In the genomic region with DNA sequence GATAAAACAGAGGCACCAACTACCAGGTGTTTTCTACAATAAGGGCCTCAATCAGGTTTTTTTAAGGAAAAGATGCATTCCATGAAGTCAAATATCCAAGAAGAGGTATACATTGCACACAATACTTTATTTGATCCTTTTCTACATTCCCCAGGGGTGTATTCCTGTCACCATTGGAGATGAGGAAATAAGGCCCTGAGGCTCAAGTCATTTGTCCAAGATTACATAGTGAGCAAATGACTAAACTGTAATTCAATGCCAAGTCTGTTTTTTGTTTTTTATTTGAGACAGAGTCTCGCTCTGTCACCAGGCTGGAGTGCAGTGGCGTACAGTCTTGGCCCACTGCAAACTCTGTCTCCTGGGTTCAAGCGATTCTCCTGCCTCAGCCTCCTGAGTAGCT, we compare ENCODE assay signal across 22 cellular contexts.
"Had no signal": no experiment of that assay in that cellular context is flagged by ENCODE, and none has a peak within 500 bp of the region (broad histone marks: within the 10 kb centered on the region; RNA-seq: fewer than 3 reads in every experiment).

No MANE protein-coding gene starts in this region.

- H3K27ac ChIP-seq: esophagus muscularis mucosa, heart left ventricle, ovary, spleen, stomach, testis, upper lobe of right lung had no signal

- DNase-seq: activated CD4-positive, alpha-beta memory T cell treated with anti-CD3 and anti-CD28 coated beads, Interleukin-2, amount 10 ng/mL, durations not matched to agents 7 days and 5 days; activated CD4-positive, alpha-beta T cell treated with anti-CD3 and anti-CD28 coated beads for 36 hours; activated effector memory CD4-positive, alpha-beta T cell treated with anti-CD3 and anti-CD28 coated beads, Interleukin-2, amount 50 U/mL, for 16 hours; activated T-cell treated with anti-CD3 and anti-CD28 coated beads, Interleukin-2, amount 50 U/mL, for 48 hours; caudate nucleus; heart left ventricle; immature natural killer cell; left cardiac atrium; midbrain; ovary; spleen; stomach; testis; upper lobe of right lung had no signal

- ATAC-seq: activated CD4-positive, alpha-beta T cell treated with anti-CD3 and anti-CD28 coated beads for 36 hours; heart left ventricle; left cardiac atrium; sciatic nerve; upper lobe of right lung had no signal

- H3K36me3 Mint-ChIP-seq: activated naive CD4-positive, alpha-beta T cell treated with anti-CD3 and anti-CD28 coated beads, Interleukin-2, amount 50 U/mL, for 24 hours; immature natural killer cell had no signal

- H3K36me3 ChIP-seq: esophagus muscularis mucosa, heart left ventricle, ovary, spleen, stomach, upper lobe of right lung had no signal

- H3K4me3 ChIP-seq: esophagus muscularis mucosa, heart left ventricle, lung, ovary, spleen, stomach, testis, upper lobe of right lung had no signal

- H3K4me1 ChIP-seq: esophagus muscularis mucosa, heart left ventricle, spleen, stomach, testis, upper lobe of right lung had no signal

- H3K27me3 Mint-ChIP-seq: activated naive CD4-positive, alpha-beta T cell treated with anti-CD3 and anti-CD28 coated beads, Interleukin-2, amount 50 U/mL, for 24 hours had no signal

- H3K9me3 ChIP-seq: ovary, testis, upper lobe of right lung had no signal

- H3K9me3 Mint-ChIP-seq: activated CD4-positive, alpha-beta memory T cell treated with anti-CD3 and anti-CD28 coated beads, Interleukin-2, amount 10 ng/mL, durations not matched to agents 7 days and 5 days; activated naive CD4-positive, alpha-beta T cell treated with anti-CD3 and anti-CD28 coated beads, Interleukin-2, amount 50 U/mL, for 24 hours; neural crest cell; T-helper 1 cell treated with Interleukin-12 subunit alpha and Interleukin-12 subunit beta and Interleukin-4 antibody, amounts not matched to agents 30 μg/mL and 1 μg/mL, for 36 hours had no signal

- H3K4me3 Mint-ChIP-seq: activated CD4-positive, alpha-beta memory T cell treated with anti-CD3 and anti-CD28 coated beads, Interleukin-2, amount 10 ng/mL, durations not matched to agents 7 days and 5 days; activated CD4-positive, alpha-beta T cell treated with anti-CD3 and anti-CD28 coated beads for 36 hours; activated naive CD4-positive, alpha-beta T cell treated with anti-CD3 and anti-CD28 coated beads, Interleukin-2, amount 50 U/mL, for 24 hours; immature natural killer cell; neural crest cell; T-helper 1 cell treated with Interleukin-12 subunit alpha and Interleukin-12 subunit beta and Interleukin-4 antibody, amounts not matched to agents 30 μg/mL and 1 μg/mL, for 36 hours had no signal

- H3K27ac Mint-ChIP-seq: activated CD4-positive, alpha-beta memory T cell treated with anti-CD3 and anti-CD28 coated beads, Interleukin-2, amount 10 ng/mL, durations not matched to agents 7 days and 5 days; activated CD4-positive, alpha-beta T cell treated with anti-CD3 and anti-CD28 coated beads for 36 hours; activated naive CD4-positive, alpha-beta T cell treated with anti-CD3 and anti-CD28 coated beads, Interleukin-2, amount 50 U/mL, for 24 hours; immature natural killer cell; T-helper 1 cell treated with Interleukin-12 subunit alpha and Interleukin-12 subunit beta and Interleukin-4 antibody, amounts not matched to agents 30 μg/mL and 1 μg/mL, for 36 hours had no signal

- FAIRE-seq: colon, frontal cortex had no signal

- H3K27me3 ChIP-seq: esophagus muscularis mucosa, heart left ventricle, ovary, spleen, stomach, testis, upper lobe of right lung had no signal

- H3K4me1 Mint-ChIP-seq: activated CD4-positive, alpha-beta memory T cell treated with anti-CD3 and anti-CD28 coated beads, Interleukin-2, amount 10 ng/mL, durations not matched to agents 7 days and 5 days; activated CD4-positive, alpha-beta T cell treated with anti-CD3 and anti-CD28 coated beads for 36 hours; activated naive CD4-positive, alpha-beta T cell treated with anti-CD3 and anti-CD28 coated beads, Interleukin-2, amount 50 U/mL, for 24 hours had no signal
